ENCODE assay signal across 24 cellular contexts in the genomic region with DNA sequence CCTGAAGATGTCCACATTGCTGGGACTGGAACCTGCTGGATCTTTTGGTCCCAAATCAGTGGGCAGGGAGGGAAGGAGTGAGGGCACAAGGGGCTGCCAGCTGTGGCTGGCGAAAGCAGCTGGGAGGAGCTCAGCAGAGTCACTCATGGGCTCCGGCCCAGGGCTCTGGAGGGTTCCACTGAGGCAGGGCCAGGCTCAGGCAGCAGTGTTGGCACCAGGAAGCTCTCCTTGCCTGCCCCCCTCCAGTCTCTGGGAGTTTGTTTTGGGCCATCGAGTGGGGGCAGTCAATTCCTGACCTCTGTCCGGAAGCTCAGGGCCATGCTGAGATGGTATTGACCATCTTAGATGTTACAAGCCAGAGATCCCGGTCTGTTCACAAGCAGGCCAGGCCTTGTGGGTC. TPM values are rescaled to one million over a fixed set of nuclear protein-coding genes. Genes with fewer than 3 reads are reported as not detected.
DNase-seq lines count a peak whose midpoint lies in the region; ATAC-seq and TF ChIP-seq lines count a peak whose summit lies in the region.
"Had no signal": no experiment of that assay in that cellular context is flagged by ENCODE, and none has a peak within 500 bp of the region (broad histone marks: within the 10 kb centered on the region; RNA-seq: fewer than 3 reads in every experiment).

No MANE protein-coding gene starts in this region.

- H2AFZ ChIP-seq in Loucy (ENCODE audit: low read length), result no peak overlapping the region
- no peak overlapping the region for H2AFZ ChIP-seq in OCI-LY7 (ENCODE audit: low read length)
- H2AFZ ChIP-seq: GM23338 had no signal

- H3K4me3 Mint-ChIP-seq in endothelial cell (ENCODE audit: unreplicated experiment) (peak overlapping the region; percentile 68), Caco-2 (ENCODE audit: unreplicated experiment) (no peak overlapping the region)
- H3K4me3 Mint-ChIP-seq: CD4-positive, alpha-beta T cell; GM23338; H9; HFFc6 had no signal

- H3K36me3 Mint-ChIP-seq in endothelial cell (ENCODE audit: low read depth, unreplicated experiment), result peaks cover 56% of the 10 kb centered on the region
- H3K36me3 Mint-ChIP-seq in Caco-2 (ENCODE audit: insufficient read depth, unreplicated experiment), result no peaks in the 10 kb centered on the region

- H3K27me3 Mint-ChIP-seq in endothelial cell (ENCODE audit: unreplicated experiment) (peaks cover 28% of the 10 kb centered on the region), Caco-2 (ENCODE audit: insufficient read depth, unreplicated experiment) (peaks cover 3% of the 10 kb centered on the region)
- H3K27me3 Mint-ChIP-seq: CD4-positive, alpha-beta T cell had no signal

- no peaks in the 10 kb centered on the region for H3K9me3 ChIP-seq in Loucy (ENCODE audit: insufficient read depth, low read depth, low read length)
- no peaks in the 10 kb centered on the region for H3K9me3 ChIP-seq in OCI-LY7 (ENCODE audit: low read length)
- H3K9me3 ChIP-seq in sigmoid colon, result no peaks in the 10 kb centered on the region
- H3K9me3 ChIP-seq in Caco-2, result no peaks in the 10 kb centered on the region
- H3K9me3 ChIP-seq: A549; BLaER1 treated with 17β-estradiol and CSF1 and Interleukin-3, amounts not matched to agents 10 nM and 100 nM; MG63; SJSA1 had no signal

- H3K36me3 ChIP-seq in Loucy (ENCODE audit: insufficient read depth, low read length), result peaks cover 13% of the 10 kb centered on the region; the same call in 1 of the 2 replicates
- H3K36me3 ChIP-seq in OCI-LY7 (ENCODE audit: insufficient read depth, low read length), result peaks cover 21% of the 10 kb centered on the region; the same call in 1 of the 2 replicates
- H3K36me3 ChIP-seq in sigmoid colon, result peaks cover 13 to 32% (median 16%) of the 10 kb centered on the region in 4 donors
- no peaks in the 10 kb centered on the region for H3K36me3 ChIP-seq in Caco-2 (ENCODE audit: control insufficient read depth, insufficient read depth, low read length)
- H3K36me3 ChIP-seq: MG63, SJSA1 had no signal

- POLR2A ChIA-PET in OCI-LY7 (lab: Charles Lee), result interaction anchor here (1.0 to 8.4 kb wide), 6 partner anchors 8 to 39 kb away, joined by 3 to 77 read pairs (median 6); a partner anchor contains a TSS
- POLR2A ChIA-PET in Caco-2 (lab: Charles Lee), result no interaction called here

- peak overlapping the region; percentile 58 for H3K4me2 ChIP-seq in Loucy (ENCODE audit: low read depth, low read length, poor library complexity, severe bottlenecking)
- H3K4me2 ChIP-seq in OCI-LY7 (ENCODE audit: low read length), result no peak overlapping the region
- H3K4me2 ChIP-seq: A549; BLaER1 treated with 17β-estradiol and CSF1 and Interleukin-3, amounts not matched to agents 10 nM and 100 nM; GM23338 had no signal

- H3K4me1 ChIP-seq in Loucy (ENCODE audit: insufficient read depth, low read length, poor library complexity, severe bottlenecking), result peaks cover 28% of the 10 kb centered on the region
- H3K4me1 ChIP-seq in OCI-LY7 (ENCODE audit: insufficient read depth, low read length, poor library complexity, severe bottlenecking), result peaks cover 99% of the 10 kb centered on the region
- H3K4me1 ChIP-seq in sigmoid colon, result no peaks in the 10 kb centered on the region
- H3K4me1 ChIP-seq in Caco-2, result no peaks in the 10 kb centered on the region
- H3K4me1 ChIP-seq: A549, SJSA1 had no signal

- H3K4me3 ChIP-seq in Loucy (ENCODE audit: low read length, poor library complexity, severe bottlenecking) (no peak overlapping the region), OCI-LY7 (ENCODE audit: low read depth, low read length, poor library complexity, severe bottlenecking) (no peak overlapping the region), sigmoid colon (no peak overlapping the region), Caco-2 (ENCODE audit: low read depth, low read length) (no peak overlapping the region)
- H3K4me3 ChIP-seq: A549; BLaER1 treated with 17β-estradiol and CSF1 and Interleukin-3, amounts not matched to agents 10 nM and 100 nM; GM23338; MG63; SJSA1 had no signal

- no peaks in the 10 kb centered on the region for H3K27me3 ChIP-seq in Loucy (ENCODE audit: insufficient read depth, low read length, poor library complexity, severe bottlenecking)
- no peaks in the 10 kb centered on the region for H3K27me3 ChIP-seq in sigmoid colon
- H3K27me3 ChIP-seq in Caco-2 (replicated peaks; ENCODE audit: control insufficient read depth, insufficient read depth, low read length), result no peaks in the 10 kb centered on the region
- H3K27me3 ChIP-seq: BLaER1 treated with 17β-estradiol and CSF1 and Interleukin-3, amounts not matched to agents 10 nM and 100 nM; MG63; SJSA1 had no signal

- intact Hi-C loops in OCI-LY7 (cut with micrococcal nuclease; ENCODE audit: unreplicated experiment), result loop anchor here (5.0 kb wide), 1 partner anchor 40 kb away; a partner anchor contains a TSS
- intact Hi-C loops in sigmoid colon (cut with DNase I), result no loop called here
- intact Hi-C loops in Caco-2 (cut with micrococcal nuclease; ENCODE audit: unreplicated experiment), result no loop called here
- intact Hi-C loops in left colon (cut with DNase I, micrococcal nuclease), result no loop called here

- no peak for TF ChIP-seq POLR2A in sigmoid colon (IDR thresholded peaks at IDR 0.05)

- H3K4me1 Mint-ChIP-seq in endothelial cell (ENCODE audit: unreplicated experiment) (peaks cover 7% of the 10 kb centered on the region), Caco-2 (ENCODE audit: low read depth, unreplicated experiment) (no peaks in the 10 kb centered on the region)

- no peak for TF ChIP-seq CTCF in Loucy (conservative IDR thresholded peaks at IDR 0.05; ENCODE audit: low read length)
- no peak for TF ChIP-seq CTCF in OCI-LY7 (conservative IDR thresholded peaks at IDR 0.05; ENCODE audit: low read length)
- TF ChIP-seq CTCF in endothelial cell (IDR thresholded peaks at IDR 0.05; ENCODE audit: unreplicated experiment), result no peak
- no peak for TF ChIP-seq CTCF in sigmoid colon (IDR thresholded peaks at IDR 0.05)
- no peak for TF ChIP-seq CTCF in Caco-2 (IDR thresholded peaks at IDR 0.05; ENCODE audit: insufficient read depth in 1 of 2, low read depth in 1 of 2, low read length in 1 of 2, severe bottlenecking in 1 of 2, unreplicated experiment in 1 of 2)

- peaks cover 41% of the 10 kb centered on the region for H3K9me3 Mint-ChIP-seq in endothelial cell (ENCODE audit: unreplicated experiment)
- H3K9me3 Mint-ChIP-seq in Caco-2 (ENCODE audit: unreplicated experiment), result no peaks in the 10 kb centered on the region
- H3K9me3 Mint-ChIP-seq: CD4-positive, alpha-beta T cell had no signal

- peak overlapping the region; percentile 7 for H3K9ac ChIP-seq in Loucy (ENCODE audit: low read depth, low read length, poor library complexity, severe bottlenecking)
- H3K9ac ChIP-seq: BLaER1 treated with 17β-estradiol and CSF1 and Interleukin-3, amounts not matched to agents 10 nM and 100 nM had no signal

- 87 to 90% methylated on average over 5 of the region's 5 CpGs for WGBS in sigmoid colon, 2 donors

- H4K20me1 ChIP-seq in Loucy (ENCODE audit: insufficient read depth, low read length, poor library complexity, severe bottlenecking), result no peaks in the 10 kb centered on the region
- no peaks in the 10 kb centered on the region for H4K20me1 ChIP-seq in OCI-LY7 (ENCODE audit: insufficient read depth, low read length)

- H3K27ac ChIP-seq in OCI-LY7 (ENCODE audit: low read depth, low read length, poor library complexity, severe bottlenecking), result peak overlapping the region; percentile 49
- no peak overlapping the region for H3K27ac ChIP-seq in sigmoid colon
- H3K27ac ChIP-seq in substantia nigra (ENCODE audit: low read depth, low read length, poor library complexity, severe bottlenecking), result no peak overlapping the region
- H3K27ac ChIP-seq: A549; BLaER1 treated with 17β-estradiol and CSF1 and Interleukin-3, amounts not matched to agents 10 nM and 100 nM; SJSA1 had no signal

- BruUV-seq in OCI-LY7 (replicated peaks; lab: Mats Ljungman, UMichigan), result no TSS peak
- BruUV-seq in Caco-2 (replicated peaks; lab: Mats Ljungman, UMichigan), result no TSS peak

- ATAC-seq in left colon, result no peak
- ATAC-seq: A549 had no signal

- TF ChIP-seq EP300 in sigmoid colon (IDR thresholded peaks at IDR 0.05), result no peak

- no peak for DNase-seq in OCI-LY7 (ENCODE audit: low spot score)
- DNase-seq in endothelial cell (ENCODE audit: low spot score), result no peak
- peak; percentile 56 for DNase-seq in sigmoid colon
- DNase-seq in substantia nigra (lab: John Stamatoyannopoulos, UW), result no peak
- no peak for DNase-seq in Caco-2
- no peak for DNase-seq in left colon
- DNase-seq: AML-193; CD4-positive, alpha-beta T cell; DMS53; H9; HFFc6; MG63; NCI-H1105 treated with DMSO at 0.1 percent for 48 hours; NCI-H1694; NCI-H2081; NCI-H2227 treated with DMSO at 0.1 percent for 48 hours; NCI-H526 treated with DMSO at 0.1 percent for 48 hours had no signal

- no peak overlapping the region for H3K27ac Mint-ChIP-seq in endothelial cell (ENCODE audit: unreplicated experiment)
- H3K27ac Mint-ChIP-seq in Caco-2 (ENCODE audit: unreplicated experiment), result no peak overlapping the region
- H3K27ac Mint-ChIP-seq: CD4-positive, alpha-beta T cell; GM23338; HFFc6 had no signal

- H3K79me2 ChIP-seq in Loucy (ENCODE audit: insufficient read depth, low read length), result no peaks in the 10 kb centered on the region
- H3K79me2 ChIP-seq in OCI-LY7 (ENCODE audit: insufficient read depth, low read depth, low read length), result no peaks in the 10 kb centered on the region

- no peaks in the 10 kb centered on the region for H3F3A ChIP-seq in Loucy (ENCODE audit: low read depth)

- CTCF ChIA-PET in OCI-LY7 (lab: Charles Lee; ENCODE audit: unreplicated experiment), result interaction anchor here (0.8 to 2.5 kb wide), 7 partner anchors 9 to 163 kb away, joined by 3 to 14 read pairs (median 4); no protein-coding TSS in a partner anchor
- CTCF ChIA-PET in Caco-2 (lab: Charles Lee), result no interaction called here

- H3K9me2 ChIP-seq in Loucy (replicated peaks; ENCODE audit: low read depth, low read length) (no peaks in the 10 kb centered on the region), OCI-LY7 (ENCODE audit: insufficient read depth, low read length) (no peaks in the 10 kb centered on the region)

RNA-seq across cellular contexts. Expression of a gene that starts 39.1 kb away (rescaled TPM):
- 143 and 189 TPM in 2 replicates for total RNA-seq in OCI-LY7 (2014; rRNA removed; shearing (Covaris generic))
- total RNA-seq in OCI-LY7 (2022) (281 and 291 TPM in 2 replicates), endothelial cell (ENCODE audit: unreplicated experiment) (not detected), sigmoid colon (under 1 TPM; 0.28 to 0.68 (median 0.34) TPM), Caco-2 (2022) (not detected in 2 replicates), left colon (10 to 100 TPM in 1 of 2 donors, 1 to 10 TPM in 1; 5.0 to 11.0 TPM)
- polyA plus RNA-seq in sigmoid colon, result 1 to 10 TPM in 1 of 3 donors, under 1 TPM in 2; 0.46 to 9.3 (median 0.60) TPM
- total RNA-seq: G401, HFFc6, LHCN-M2 had no signal

Comparison
In these comparisons a context has a peak if more than half of its experiments do, and no peak if none do; other contexts are left out.
1. RNA of a gene that starts 39.1 kb away (total RNA-seq): 143 to 291 TPM in OCI-LY7; 5.0 to 11.0 TPM in left colon, not detected in Caco-2, 0.28 to 0.68 TPM in sigmoid colon and not detected in endothelial cell (single experiment); every median in the first group is over 10 times any median in the second.